Comparison of ENCODE assay signal across 1 cellular context in genomic region chr7:141014523-141015395, GRCh38.
TF ChIP-seq lines count a peak whose summit lies in the region.

Gene MRPS33 (minus strand): TSS chr7:141014952. CDS start chr7:141010633, 4,319 bp downstream.

TF ChIP-seq in K562, 482 proteins besides CTCF, POLR2A, EP300 and RAD21 (continued from another document and continues in another):
- TF ChIP-seq TCFL5 (CRISPR knock-in tag; conservative IDR thresholded peaks at IDR 0.05), result no peak
- TF ChIP-seq TEAD1 (CRISPR knock-in tag; IDR thresholded peaks at IDR 0.05), result peak; percentile 52 to 75
- no peak for TF ChIP-seq ZNF75A (CRISPR knock-in tag; IDR thresholded peaks at IDR 0.05)
- no peak for TF ChIP-seq SRSF7 (optimal IDR thresholded peaks at IDR 0.05; ENCODE audit: low read depth, low read length)
- TF ChIP-seq ZNF174 (CRISPR knock-in tag; IDR thresholded peaks at IDR 0.05), result no peak
- peak; percentile 97 for TF ChIP-seq EGR1 (conservative IDR thresholded peaks at IDR 0.05)
- no peak for TF ChIP-seq E2F4 (CRISPR knock-in tag; IDR thresholded peaks at IDR 0.05; ENCODE audit: low read depth)
- no peak for TF ChIP-seq NCOA6 (IDR thresholded peaks at IDR 0.05)
- 0 out of 2 replicates have a peak, but pooled peaks have one; percentile 64 for TF ChIP-seq FOXO4 (CRISPR knock-in tag; IDR thresholded peaks at IDR 0.05)
- peak; percentile 19; the same call in 1 of the 2 replicates for TF ChIP-seq PHB2 (IDR thresholded peaks at IDR 0.05; ENCODE audit: low read depth)
- TF ChIP-seq THRAP3 (IDR thresholded peaks at IDR 0.05; ENCODE audit: borderline replicate concordance), result no peak
- no peak for TF ChIP-seq PPARD (CRISPR knock-in tag; IDR thresholded peaks at IDR 0.05)
- no peak for TF ChIP-seq ZNF217 (CRISPR knock-in tag; IDR thresholded peaks at IDR 0.05)
- TF ChIP-seq ZFP91 (CRISPR knock-in tag; IDR thresholded peaks at IDR 0.05), result no peak; the same call in 1 of the 2 replicates
- no peak for TF ChIP-seq ZBTB8A (IDR thresholded peaks at IDR 0.05; ENCODE audit: partially characterized antibody)
- peak; percentile 72 for TF ChIP-seq RBBP5 (IDR thresholded peaks at IDR 0.05; ENCODE audit: borderline replicate concordance, insufficient read depth, low read length, poor library complexity, severe bottlenecking)
- no peak for TF ChIP-seq ZNF124 (CRISPR knock-in tag; IDR thresholded peaks at IDR 0.05)
- no peak for TF ChIP-seq SMARCB1 (IDR thresholded peaks at IDR 0.05; ENCODE audit: insufficient read length, low read depth)
- TF ChIP-seq ZNF232 (CRISPR knock-in tag; IDR thresholded peaks at IDR 0.05), result no peak
- TF ChIP-seq TAF1 (IDR thresholded peaks at IDR 0.05; ENCODE audit: control insufficient read depth, extremely low read depth, insufficient read depth, low read length, severe bottlenecking), result peak; percentile 93
- TF ChIP-seq PHF8 (IDR thresholded peaks at IDR 0.05; ENCODE audit: borderline replicate concordance, low read length), result peak; percentile 100
- TF ChIP-seq HDAC6 (IDR thresholded peaks at IDR 0.05; ENCODE audit: low read depth, low read length), result 0 out of 2 replicates have a peak, but pooled peaks have one; percentile 75
- no peak for TF ChIP-seq SRF (CRISPR knock-in tag; IDR thresholded peaks at IDR 0.05)
- TF ChIP-seq ELK1 (CRISPR knock-in tag; IDR thresholded peaks at IDR 0.05), result no peak
- TF ChIP-seq HDGF (IDR thresholded peaks at IDR 0.05), result no peak
- TF ChIP-seq TFE3 (CRISPR knock-in tag; IDR thresholded peaks at IDR 0.05), result no peak
- TF ChIP-seq FUS (optimal IDR thresholded peaks at IDR 0.05; ENCODE audit: low read depth, low read length), result no peak
- no peak for TF ChIP-seq E2F5 (CRISPR knock-in tag; IDR thresholded peaks at IDR 0.05)
- TF ChIP-seq BRD4 (IDR thresholded peaks at IDR 0.05), result peak; percentile 88
- 0 out of 2 replicates have a peak, but pooled peaks have one; percentile 17 for TF ChIP-seq MBD1 (CRISPR knock-in tag; IDR thresholded peaks at IDR 0.05)
- no peak for TF ChIP-seq HNRNPH1 (optimal IDR thresholded peaks at IDR 0.05; ENCODE audit: low read depth, low read length)
- peak; percentile 99 for TF ChIP-seq KDM5B (IDR thresholded peaks at IDR 0.05; ENCODE audit: insufficient replicate concordance, low read depth, low read length)
- no peak for TF ChIP-seq HMBOX1 (IDR thresholded peaks at IDR 0.05)
- TF ChIP-seq ZNF764 (CRISPR knock-in tag; IDR thresholded peaks at IDR 0.05; ENCODE audit: low read depth), result no peak
- TF ChIP-seq GTF2B (IDR thresholded peaks at IDR 0.05; ENCODE audit: extremely low read depth, insufficient read length), result no peak
- TF ChIP-seq NFE2 (IDR thresholded peaks at IDR 0.05; ENCODE audit: low read depth), result no peak; the same call in 1 of the 2 replicates
- peak; percentile 27; the same call in 1 of the 2 replicates for TF ChIP-seq TCF3 (CRISPR knock-in tag; IDR thresholded peaks at IDR 0.05)
- TF ChIP-seq CXXC5 (CRISPR knock-in tag; IDR thresholded peaks at IDR 0.05), result peak; percentile 93
- peak; percentile 90 for TF ChIP-seq ZNF511 (CRISPR knock-in tag; IDR thresholded peaks at IDR 0.05)
- TF ChIP-seq NCOA4 (IDR thresholded peaks at IDR 0.05; ENCODE audit: partially characterized antibody), result no peak
- no peak for TF ChIP-seq ARHGAP35 (IDR thresholded peaks at IDR 0.05; ENCODE audit: partially characterized antibody)
- TF ChIP-seq HLTF (IDR thresholded peaks at IDR 0.05), result 0 out of 2 replicates have a peak, but pooled peaks have one; percentile 18
- TF ChIP-seq MTF1 (CRISPR knock-in tag; IDR thresholded peaks at IDR 0.05; ENCODE audit: borderline replicate concordance), result no peak
- no peak for TF ChIP-seq EZH2 (IDR thresholded peaks at IDR 0.05; ENCODE audit: borderline replicate concordance, low read depth, low read length)
- peak; percentile 96 for TF ChIP-seq LCOR (CRISPR knock-in tag; IDR thresholded peaks at IDR 0.05)
- TF ChIP-seq NONO (IDR thresholded peaks at IDR 0.05; ENCODE audit: low read depth in 2 of 2, low read length in 1 of 2), result peak in 1 of 2 experiments; percentile 88; a peak in 1 of 4 replicates
- no peak for TF ChIP-seq NFXL1 (CRISPR knock-in tag; IDR thresholded peaks at IDR 0.05)
- no peak for TF ChIP-seq MCM2 (IDR thresholded peaks at IDR 0.05; ENCODE audit: low read depth)
- TF ChIP-seq NBN (IDR thresholded peaks at IDR 0.05; ENCODE audit: low read depth), result peak; percentile 90
- peak; percentile 93 for TF ChIP-seq ZBTB33 (CRISPR knock-in tag; IDR thresholded peaks at IDR 0.05)
- TF ChIP-seq NFIX (CRISPR knock-in tag; IDR thresholded peaks at IDR 0.05; ENCODE audit: low read depth), result no peak
- no peak for TF ChIP-seq U2AF1 (optimal IDR thresholded peaks at IDR 0.05; ENCODE audit: low read depth, low read length)
- no peak; the same call in 1 of the 2 replicates for TF ChIP-seq ZKSCAN8 (CRISPR knock-in tag; IDR thresholded peaks at IDR 0.05)
- peak; percentile 23 for TF ChIP-seq PKNOX1 (IDR thresholded peaks at IDR 0.05)
- no peak for TF ChIP-seq U2AF2 (optimal IDR thresholded peaks at IDR 0.05; ENCODE audit: low read depth, low read length)
- TF ChIP-seq MEF2D (tag; conservative IDR thresholded peaks at IDR 0.05; ENCODE audit: low read depth), result peak; percentile 61; the same call in 1 of the 2 replicates
- no peak for TF ChIP-seq CBFA2T2 (conservative IDR thresholded peaks at IDR 0.05)
- TF ChIP-seq SREBF1 (IDR thresholded peaks at IDR 0.05; ENCODE audit: borderline replicate concordance, low read depth, low read length), result peak; percentile 69
